ENCODE assay signal across 25 cellular contexts in genomic region chr5:59335544-59335943, GRCh38.
DNase-seq lines count a peak whose midpoint lies in the region; ATAC-seq and TF ChIP-seq lines count a peak whose summit lies in the region.
"Had no signal": no experiment of that assay in that cellular context is flagged by ENCODE, and none has a peak within 500 bp of the region (broad histone marks: within the 10 kb centered on the region; RNA-seq: fewer than 3 reads in every experiment).

No MANE protein-coding gene starts in this region.

- H3K4me3 Mint-ChIP-seq in mesothelial cell of epicardium, result no peak overlapping the region
- no peak overlapping the region for H3K4me3 Mint-ChIP-seq in activated naive CD8-positive, alpha-beta T cell treated with anti-CD3 and anti-CD28 coated beads for 36 hours
- H3K4me3 Mint-ChIP-seq: CD14-positive monocyte; neural progenitor cell; stimulated activated naive B cell treated with anti-CD40 and anti-IgM and Interleukin-4, amounts not matched to agents 10 μg/mL and 1 μg/mL and 100 μg/mL, for 72 hours had no signal

- H3K27me3 ChIP-seq in HCT116 (ENCODE audit: insufficient read depth, low read length) (peaks cover 11% of the 10 kb centered on the region), dorsolateral prefrontal cortex (no peaks in the 10 kb centered on the region)
- H3K27me3 ChIP-seq: neural progenitor cell, SJCRH30, suprapubic skin, upper lobe of right lung had no signal

- H3K27ac Mint-ChIP-seq in mesothelial cell of epicardium, result peak overlapping the region; percentile 43
- H3K27ac Mint-ChIP-seq in activated naive CD8-positive, alpha-beta T cell treated with anti-CD3 and anti-CD28 coated beads for 36 hours, result no peak overlapping the region
- H3K27ac Mint-ChIP-seq: CD14-positive monocyte; neural progenitor cell; stimulated activated naive B cell treated with anti-CD40 and anti-IgM and Interleukin-4, amounts not matched to agents 10 μg/mL and 1 μg/mL and 100 μg/mL, for 72 hours had no signal

- DNase-seq in COLO829 (ENCODE audit: low spot score) (peak; percentile 9), HCT116 (ENCODE audit: low read depth, low spot score) (no peak), dorsolateral prefrontal cortex (no peak), mesothelial cell of epicardium (ENCODE audit: low spot score in 2 of 2, unreplicated experiment in 2 of 2) (no peak)
- DNase-seq in stimulated activated CD4-positive, alpha-beta T cell treated with anti-CD3 and anti-CD28 coated beads, Interleukin-12 subunit alpha, Interleukin-12 subunit beta, amount 100 ng/mL, for 4 hours, result no peak
- no peak for DNase-seq in activated naive CD8-positive, alpha-beta T cell treated with anti-CD3 and anti-CD28 coated beads for 36 hours
- DNase-seq: activated CD4-positive, alpha-beta T cell treated with anti-CD3 and anti-CD28 coated beads, Interleukin-2, amount 50 U/mL, for 4 hours; activated naive CD4-positive, alpha-beta T cell treated with anti-CD3 and anti-CD28 coated beads, Interleukin-2, amount 50 U/mL, for 16 hours; dermis blood vessel endothelial cell; glutamatergic neuron; kidney glomerular epithelial cell; MV-4-11; NCI-H1436 treated with DMSO at 0.1 percent for 48 hours; NCI-H2107; posterior cingulate gyrus; SJCRH30; stimulated activated CD4-positive, alpha-beta T cell treated with anti-CD3 and anti-CD28 coated beads, Interleukin-4, amount 100 ng/mL, for 4 hours; stimulated activated naive B cell treated with anti-CD40 and anti-IgM and Interleukin-4, amounts not matched to agents 10 μg/mL and 1 μg/mL and 100 μg/mL, for 72 hours; upper lobe of right lung had no signal

- CTCF ChIA-PET in HCT116 (lab: Charles Lee), result interaction anchor here (0.6 to 1.1 kb wide), 3 partner anchors 9 to 147 kb away, joined by 3 to 5 read pairs (median 4); no protein-coding TSS in a partner anchor

- H3K9me3 ChIP-seq in HCT116 (ENCODE audit: control insufficient read depth in 1 of 2, insufficient read depth in 1 of 2, low read depth in 1 of 2, low read length in 2 of 2), result no peaks in the 10 kb centered on the region
- H3K9me3 ChIP-seq: SJCRH30, suprapubic skin, upper lobe of right lung had no signal

- RAD21 ChIA-PET in HCT116 (lab: Charles Lee; ENCODE audit: low non-redundant PET in 1 of 2, low total read pairs in 2 of 2, uncharacterized antibody in 2 of 2, unreplicated experiment in 2 of 2), result no interaction called here

- no peak for TF ChIP-seq POLR2A in HCT116 (IDR thresholded peaks at IDR 0.05; ENCODE audit: borderline replicate concordance, extremely low read depth, insufficient read depth, insufficient read length)

- H3K27me3 Mint-ChIP-seq in mesothelial cell of epicardium (ENCODE audit: low read depth), result no peaks in the 10 kb centered on the region
- H3K27me3 Mint-ChIP-seq in activated naive CD8-positive, alpha-beta T cell treated with anti-CD3 and anti-CD28 coated beads for 36 hours, result peaks cover 27% of the 10 kb centered on the region
- H3K27me3 Mint-ChIP-seq: stimulated activated naive B cell treated with anti-CD40 and anti-IgM and Interleukin-4, amounts not matched to agents 10 μg/mL and 1 μg/mL and 100 μg/mL, for 72 hours had no signal

- TF ChIP-seq CTCF in HCT116 (IDR thresholded peaks at IDR 0.05 in 2 of 3, conservative IDR thresholded peaks at IDR 0.05 in 1 of 3; ENCODE audit: borderline replicate concordance in 1 of 3, insufficient read depth in 1 of 3, low read depth in 2 of 3, low read length in 2 of 3) (peak in 2 of 3 experiments; percentile 29; a peak in 3 of 6 replicates), dorsolateral prefrontal cortex (IDR thresholded peaks at IDR 0.05 in 54 of 56, conservative IDR thresholded peaks at IDR 0.05 in 2 of 56; ENCODE audit: low read depth in 1 of 56, partially characterized antibody in 56 of 56) (peak in 54 of 56 donors; percentile 25 to 78 (median 54)), mesothelial cell of epicardium (IDR thresholded peaks at IDR 0.05; ENCODE audit: unreplicated experiment) (no peak)

- intact Hi-C loops in HCT116 (cut with micrococcal nuclease), result no loop called here
- intact Hi-C loops in dorsolateral prefrontal cortex (cut with DNase I), result no loop called here

- no peak for ATAC-seq in HCT116
- ATAC-seq in HG03196 (IDR thresholded peaks at IDR 0.05; ENCODE audit: unreplicated experiment), result no peak
- ATAC-seq: Panc1; sciatic nerve; stimulated activated naive B cell treated with anti-CD40 and anti-IgM and Interleukin-4, amounts not matched to agents 10 μg/mL and 1 μg/mL and 100 μg/mL, for 72 hours; upper lobe of right lung had no signal

- peaks cover under 1% of the 10 kb centered on the region for H3K36me3 Mint-ChIP-seq in mesothelial cell of epicardium
- no peaks in the 10 kb centered on the region for H3K36me3 Mint-ChIP-seq in activated naive CD8-positive, alpha-beta T cell treated with anti-CD3 and anti-CD28 coated beads for 36 hours
- H3K36me3 Mint-ChIP-seq: CD14-positive monocyte, neural progenitor cell had no signal

- BruUV-seq in HCT116 (replicated peaks; lab: Mats Ljungman, UMichigan), result no TSS peak

- POLR2A ChIA-PET in HCT116 (lab: Charles Lee), result interaction anchor here (1.0 kb wide), 1 partner anchor 13 kb away, joined by 6 read pairs; no protein-coding TSS in a partner anchor

- H3K9me3 Mint-ChIP-seq in mesothelial cell of epicardium, result peaks cover under 1% of the 10 kb centered on the region
- no peaks in the 10 kb centered on the region for H3K9me3 Mint-ChIP-seq in activated naive CD8-positive, alpha-beta T cell treated with anti-CD3 and anti-CD28 coated beads for 36 hours
- H3K9me3 Mint-ChIP-seq: CD14-positive monocyte, neural progenitor cell had no signal

- H2AFZ ChIP-seq in HCT116 (ENCODE audit: low read depth, low read length, poor library complexity, severe bottlenecking), result no peak overlapping the region
- H2AFZ ChIP-seq: neural progenitor cell had no signal

- H3K4me1 Mint-ChIP-seq in mesothelial cell of epicardium, result peaks cover 77% of the 10 kb centered on the region
- H3K4me1 Mint-ChIP-seq in activated naive CD8-positive, alpha-beta T cell treated with anti-CD3 and anti-CD28 coated beads for 36 hours, result no peaks in the 10 kb centered on the region

- H3K4me2 ChIP-seq in HCT116 (ENCODE audit: low read length), result no peak overlapping the region
- H3K4me2 ChIP-seq: neural progenitor cell had no signal

- H4K20me1 ChIP-seq in HCT116 (ENCODE audit: insufficient read depth), result no peaks in the 10 kb centered on the region

- no peaks in the 10 kb centered on the region for H3K9me2 ChIP-seq in HCT116 (ENCODE audit: insufficient read depth)

- no peak for TF ChIP-seq RAD21 in HCT116 (IDR thresholded peaks at IDR 0.05; ENCODE audit: low read depth)

- H3K9ac ChIP-seq in HCT116 (ENCODE audit: low read length), result no peak overlapping the region
- H3K9ac ChIP-seq: neural progenitor cell had no signal

- no peaks in the 10 kb centered on the region for H3K36me3 ChIP-seq in HCT116 (ENCODE audit: control insufficient read depth in 1 of 2, insufficient read depth in 2 of 2, low read length in 2 of 2)
- H3K36me3 ChIP-seq: neural progenitor cell, SJCRH30, suprapubic skin, upper lobe of right lung had no signal

- no peaks in the 10 kb centered on the region for H3K4me1 ChIP-seq in HCT116 (ENCODE audit: control insufficient read depth in 1 of 2, insufficient read depth in 2 of 2, low read length in 2 of 2)
- H3K4me1 ChIP-seq: neural progenitor cell, suprapubic skin, upper lobe of right lung had no signal

- H3K27ac ChIP-seq in HCT116 (ENCODE audit: low read depth, low read length) (no peak overlapping the region), dorsolateral prefrontal cortex (peak overlapping the region in 8 of 59 donors; percentile 5 to 63 (median 41))
- H3K27ac ChIP-seq: neural progenitor cell, SJCRH30, suprapubic skin, upper lobe of right lung had no signal

- no peak overlapping the region for H3K4me3 ChIP-seq in HCT116 (replicated peaks in 1 of 2; ENCODE audit: low read depth in 1 of 2, low read length in 2 of 2)
- no peak overlapping the region for H3K4me3 ChIP-seq in dorsolateral prefrontal cortex
- H3K4me3 ChIP-seq: neural progenitor cell, SJCRH30, suprapubic skin, upper lobe of right lung had no signal

- no peaks in the 10 kb centered on the region for H3K79me2 ChIP-seq in HCT116 (ENCODE audit: insufficient read depth, low read length)

TF ChIP-seq in HCT116, 20 proteins besides CTCF, POLR2A, EP300 and RAD21:
- TF ChIP-seq YY1 (IDR thresholded peaks at IDR 0.05; ENCODE audit: extremely low read depth, insufficient replicate concordance, low read depth, low read length), result no peak
- TF ChIP-seq TCF7L2 (IDR thresholded peaks at IDR 0.05; ENCODE audit: borderline replicate concordance, extremely low read depth, insufficient read depth, insufficient read length), result no peak
- no peak for TF ChIP-seq CEBPB (IDR thresholded peaks at IDR 0.05; ENCODE audit: low read depth)
- TF ChIP-seq FOSL1 (IDR thresholded peaks at IDR 0.05; ENCODE audit: low read depth), result no peak
- no peak for TF ChIP-seq ATF3 (IDR thresholded peaks at IDR 0.05)
- TF ChIP-seq JUND (IDR thresholded peaks at IDR 0.05), result no peak
- TF ChIP-seq EZH2 (IDR thresholded peaks at IDR 0.05), result no peak
TF ChIP-seq in HCT116: peak in this region for 0.
